ENCODE assay signal across 26 cellular contexts in the genomic region with DNA sequence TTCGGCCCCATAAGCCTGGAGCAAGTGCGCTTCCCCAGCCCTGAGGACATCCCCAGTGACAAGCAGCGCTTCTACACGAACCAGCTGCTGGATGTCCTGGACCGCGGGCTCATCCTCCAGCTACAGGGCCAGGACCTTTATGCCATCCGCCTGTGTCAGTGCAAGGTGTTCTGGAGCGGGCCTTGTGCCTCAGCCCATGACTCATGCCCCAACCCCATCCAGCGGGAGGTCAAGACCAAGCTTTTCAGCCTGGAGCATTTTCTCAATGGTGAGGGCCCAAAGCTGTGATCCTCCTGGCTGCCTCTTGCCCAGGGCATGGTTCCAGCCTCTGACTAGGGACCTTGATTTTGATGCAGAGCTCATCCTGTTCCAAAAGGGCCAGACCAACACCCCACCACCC. TPM values are rescaled to one million over a fixed set of nuclear protein-coding genes. Genes with fewer than 3 reads are reported as not detected.
DNase-seq lines count a peak whose midpoint lies in the region; ATAC-seq, FAIRE-seq and TF ChIP-seq lines count a peak whose summit lies in the region.
"Had no signal": no experiment of that assay in that cellular context is flagged by ENCODE, and none has a peak within 500 bp of the region (broad histone marks: within the 10 kb centered on the region; RNA-seq: fewer than 3 reads in every experiment).

No MANE protein-coding gene starts in this region.

- TF ChIP-seq CTCF in GM12878 (IDR thresholded peaks at IDR 0.05 in 2 of 3, conservative IDR thresholded peaks at IDR 0.05 in 1 of 3; ENCODE audit: control insufficient read depth in 2 of 3, extremely low read depth in 1 of 3, insufficient read depth in 1 of 3, low read depth in 3 of 3, low read length in 3 of 3), result no peak
- no peak for TF ChIP-seq CTCF in D721Med (IDR thresholded peaks at IDR 0.05; ENCODE audit: insufficient read depth, missing control alignments)

- no peak overlapping the region for H3K4ac ChIP-seq in trophoblast cell (ENCODE audit: low read depth, low read length)

- H3K9me3 ChIP-seq in MG63 (no peaks in the 10 kb centered on the region), GM12878 (replicated peaks; ENCODE audit: control insufficient read depth, insufficient read depth, low read length) (no peaks in the 10 kb centered on the region), trophoblast cell (ENCODE audit: insufficient read depth, low read depth, low read length) (no peaks in the 10 kb centered on the region)
- H3K9me3 ChIP-seq: psoas muscle, uterus had no signal

- H3K9me3 Mint-ChIP-seq in activated T-cell treated with anti-CD3 and anti-CD28 coated beads, Interleukin-2, amount 50 U/mL, for 72 hours, result no peaks in the 10 kb centered on the region
- no peaks in the 10 kb centered on the region for H3K9me3 Mint-ChIP-seq in activated T-cell treated with anti-CD3 and anti-CD28 coated beads, Interleukin-2, amount 50 U/mL, for 4 hours
- H3K9me3 Mint-ChIP-seq: activated CD8-positive, alpha-beta T cell treated with anti-CD3 and anti-CD28 coated beads for 36 hours; activated naive CD8-positive, alpha-beta T cell treated with anti-CD3 and anti-CD28 coated beads, Interleukin-2, amount 10 ng/mL, durations not matched to agents 7 days and 5 days; natural killer cell treated with Interleukin-12 subunit alpha and Interleukin-12 subunit beta and Interleukin-15 and Interleukin-18, amount 100 ng/mL, for 72 hours; T-helper 1 cell treated with Interleukin-12 subunit alpha and Interleukin-12 subunit beta and Interleukin-4 antibody, amounts not matched to agents 30 μg/mL and 1 μg/mL, for 36 hours had no signal

- no peak for TF ChIP-seq RAD21 in GM12878 (IDR thresholded peaks at IDR 0.05; ENCODE audit: insufficient read depth, low read depth, low read length)

- BruUV-seq in GM12878 (replicated peaks; lab: Mats Ljungman, UMichigan), result no TSS peak

- CTCF ChIA-PET in GM12878 (lab: Yijun Ruan, JAX), result interaction anchor here (0.8 to 2.1 kb wide), 10 partner anchors 8 to 143 kb away, joined by 3 to 9 read pairs (median 4); no protein-coding TSS in a partner anchor

- intact Hi-C loops in GM12878 (cut with micrococcal nuclease; ENCODE audit: unreplicated experiment), result no loop called here

- H3K9ac ChIP-seq in GM12878 (ENCODE audit: control insufficient read depth, insufficient read depth, low read length) (no peak overlapping the region), trophoblast cell (ENCODE audit: low read length) (no peak overlapping the region)

- H2AFZ ChIP-seq in GM12878 (ENCODE audit: control insufficient read depth, low read depth, low read length) (no peak overlapping the region), trophoblast cell (ENCODE audit: insufficient read depth, low read length, poor library complexity) (no peak overlapping the region)

- in situ Hi-C loops in GM12878 (cut with MboI), result no loop called here

- H4K91ac ChIP-seq in trophoblast cell (ENCODE audit: low read depth, low read length), result no peak overlapping the region

- no peak overlapping the region for H4K8ac ChIP-seq in trophoblast cell (ENCODE audit: low read depth, low read length)

- H3K27me3 Mint-ChIP-seq in activated T-cell treated with anti-CD3 and anti-CD28 coated beads, Interleukin-2, amount 50 U/mL, for 72 hours (ENCODE audit: low read depth), result no peaks in the 10 kb centered on the region
- H3K27me3 Mint-ChIP-seq in activated T-cell treated with anti-CD3 and anti-CD28 coated beads, Interleukin-2, amount 50 U/mL, for 4 hours (ENCODE audit: low read depth), result no peaks in the 10 kb centered on the region
- H3K27me3 Mint-ChIP-seq: activated naive CD8-positive, alpha-beta T cell treated with anti-CD3 and anti-CD28 coated beads, Interleukin-2, amount 10 ng/mL, durations not matched to agents 7 days and 5 days; natural killer cell treated with Interleukin-12 subunit alpha and Interleukin-12 subunit beta and Interleukin-15 and Interleukin-18, amount 100 ng/mL, for 72 hours had no signal

- H4K20me1 ChIP-seq in GM12878 (ENCODE audit: control insufficient read depth, insufficient read depth), result no peaks in the 10 kb centered on the region

- no peaks in the 10 kb centered on the region for H3K79me1 ChIP-seq in trophoblast cell (ENCODE audit: low read length)

- no peak for ATAC-seq in activated T-cell treated with anti-CD3 and anti-CD28 coated beads, Interleukin-2, amount 50 U/mL, for 72 hours (replicated peaks in 1 of 2)
- no peak for ATAC-seq in activated T-cell treated with anti-CD3 and anti-CD28 coated beads, Interleukin-2, amount 50 U/mL, for 4 hours
- no peak for ATAC-seq in GM12878
- ATAC-seq in HG02852 (IDR thresholded peaks at IDR 0.05; ENCODE audit: unreplicated experiment), result no peak
- ATAC-seq: activated CD8-positive, alpha-beta T cell treated with anti-CD3 and anti-CD28 coated beads for 36 hours had no signal

- H3K27ac ChIP-seq in GM12878 (ENCODE audit: control insufficient read depth, insufficient read depth) (no peak overlapping the region), trophoblast cell (ENCODE audit: low read depth, low read length) (no peak overlapping the region)
- H3K27ac ChIP-seq: brain microvascular endothelial cell, C4-2B, coronary artery, psoas muscle, uterus, WERI-Rb-1 had no signal

- peak overlapping the region; percentile 81 for H3K27ac Mint-ChIP-seq in activated T-cell treated with anti-CD3 and anti-CD28 coated beads, Interleukin-2, amount 50 U/mL, for 72 hours
- H3K27ac Mint-ChIP-seq: activated CD8-positive, alpha-beta T cell treated with anti-CD3 and anti-CD28 coated beads for 36 hours; activated naive CD8-positive, alpha-beta T cell treated with anti-CD3 and anti-CD28 coated beads, Interleukin-2, amount 10 ng/mL, durations not matched to agents 7 days and 5 days had no signal

- RAD21 ChIA-PET in GM12878 (lab: Charles Lee; ENCODE audit: unreplicated experiment), result interaction anchor here (0.9 to 2.6 kb wide), 5 partner anchors 8 to 33 kb away, joined by 3 to 9 read pairs (median 4); no protein-coding TSS in a partner anchor

- no peak overlapping the region for H3K4me3 Mint-ChIP-seq in activated T-cell treated with anti-CD3 and anti-CD28 coated beads, Interleukin-2, amount 50 U/mL, for 72 hours
- no peak overlapping the region for H3K4me3 Mint-ChIP-seq in activated T-cell treated with anti-CD3 and anti-CD28 coated beads, Interleukin-2, amount 50 U/mL, for 4 hours
- H3K4me3 Mint-ChIP-seq: activated CD8-positive, alpha-beta T cell treated with anti-CD3 and anti-CD28 coated beads for 36 hours; activated naive CD8-positive, alpha-beta T cell treated with anti-CD3 and anti-CD28 coated beads, Interleukin-2, amount 10 ng/mL, durations not matched to agents 7 days and 5 days; natural killer cell treated with Interleukin-12 subunit alpha and Interleukin-12 subunit beta and Interleukin-15 and Interleukin-18, amount 100 ng/mL, for 72 hours; T-helper 1 cell treated with Interleukin-12 subunit alpha and Interleukin-12 subunit beta and Interleukin-4 antibody, amounts not matched to agents 30 μg/mL and 1 μg/mL, for 36 hours had no signal

- peaks cover 0 to 5% of the 10 kb centered on the region in 2 donors for H3K36me3 Mint-ChIP-seq in activated T-cell treated with anti-CD3 and anti-CD28 coated beads, Interleukin-2, amount 50 U/mL, for 72 hours (ENCODE audit: insufficient read depth in 2 of 2)
- H3K36me3 Mint-ChIP-seq in activated T-cell treated with anti-CD3 and anti-CD28 coated beads, Interleukin-2, amount 50 U/mL, for 4 hours (ENCODE audit: insufficient read depth), result peaks cover 6% of the 10 kb centered on the region
- H3K36me3 Mint-ChIP-seq: activated naive CD8-positive, alpha-beta T cell treated with anti-CD3 and anti-CD28 coated beads, Interleukin-2, amount 10 ng/mL, durations not matched to agents 7 days and 5 days; natural killer cell treated with Interleukin-12 subunit alpha and Interleukin-12 subunit beta and Interleukin-15 and Interleukin-18, amount 100 ng/mL, for 72 hours had no signal

- TF ChIP-seq POLR2A in GM12878 (IDR thresholded peaks at IDR 0.05; ENCODE audit: low read depth, low read length), result no peak

- no peak overlapping the region for H2BK12ac ChIP-seq in trophoblast cell (ENCODE audit: low read length)

- no peak overlapping the region for H2BK120ac ChIP-seq in trophoblast cell (ENCODE audit: insufficient read depth, low read length, poor library complexity)

- H3K23ac ChIP-seq in trophoblast cell (ENCODE audit: low read length), result no peak overlapping the region

- POLR2A ChIA-PET in GM12878 (lab: Charles Lee), result no interaction called here

- H3K79me2 ChIP-seq in GM12878 (ENCODE audit: control insufficient read depth, insufficient read depth, low read length), result peaks cover 19% of the 10 kb centered on the region
- H3K79me2 ChIP-seq in trophoblast cell (ENCODE audit: control insufficient read depth, insufficient read depth, low read length, poor library complexity), result no peaks in the 10 kb centered on the region

- H3K36me3 ChIP-seq in MG63, result peaks cover 2% of the 10 kb centered on the region; the same call in 1 of the 2 replicates
- peaks cover 45 to 60% of the 10 kb centered on the region in 2 experiments for H3K36me3 ChIP-seq in GM12878 (ENCODE audit: control insufficient read depth in 2 of 2, insufficient read depth in 2 of 2, low read length in 1 of 2)
- peaks cover 0 to 3% of the 10 kb centered on the region in 2 experiments for H3K36me3 ChIP-seq in trophoblast cell (ENCODE audit: control insufficient read depth in 1 of 2, insufficient read depth in 2 of 2, low read length in 2 of 2)
- H3K36me3 ChIP-seq: uterus had no signal

- FAIRE-seq in GM12878 (lab: Jason Lieb, UNC) (no peak), D721Med (lab: Jason Lieb, UNC) (no peak)

- H3K27me3 ChIP-seq in MG63 (no peaks in the 10 kb centered on the region), GM12878 (replicated peaks in 1 of 2; ENCODE audit: control insufficient read depth in 2 of 2, insufficient read depth in 2 of 2, low read length in 1 of 2) (no peaks in the 10 kb centered on the region), trophoblast cell (ENCODE audit: insufficient read depth, low read length) (no peaks in the 10 kb centered on the region)
- H3K27me3 ChIP-seq: brain microvascular endothelial cell, uterus had no signal

- H3K14ac ChIP-seq in trophoblast cell (ENCODE audit: low read length), result no peak overlapping the region

- H3K4me2 ChIP-seq in GM12878 (ENCODE audit: control insufficient read depth, insufficient read depth) (no peak overlapping the region), trophoblast cell (ENCODE audit: low read length) (no peak overlapping the region)
- H3K4me2 ChIP-seq: smooth muscle cell had no signal

- no peak overlapping the region for H2BK5ac ChIP-seq in trophoblast cell (ENCODE audit: low read depth, low read length, poor library complexity)

- H3K4me1 ChIP-seq in GM12878 (ENCODE audit: control insufficient read depth, insufficient read depth, low read length) (peaks cover 4% of the 10 kb centered on the region; the same call in 1 of the 2 replicates), trophoblast cell (ENCODE audit: control insufficient read depth in 1 of 2, insufficient read depth in 2 of 2, low read length in 2 of 2) (peaks cover 0 to 3% of the 10 kb centered on the region in 2 experiments)
- H3K4me1 ChIP-seq: psoas muscle, uterus had no signal

- H3K4me3 ChIP-seq in MG63, result no peak overlapping the region
- H3K4me3 ChIP-seq in GM12878, result no peak overlapping the region
- no peak overlapping the region for H3K4me3 ChIP-seq in trophoblast cell (ENCODE audit: low read depth, low read length)
- H3K4me3 ChIP-seq: coronary artery, psoas muscle, smooth muscle cell, uterus had no signal

- SMC1A ChIA-PET in GM12878 (lab: Charles Lee; ENCODE audit: uncharacterized antibody, unreplicated experiment), result interaction anchor here (1.1 kb wide), 3 partner anchors 11 to 141 kb away, joined by 3 to 5 read pairs (median 3); no protein-coding TSS in a partner anchor

- no peak overlapping the region for H4K12ac ChIP-seq in trophoblast cell (ENCODE audit: low read depth, low read length)

- no peak for TF ChIP-seq EP300 in GM12878 (IDR thresholded peaks at IDR 0.05; ENCODE audit: borderline replicate concordance in 1 of 2, control insufficient read depth in 1 of 2, low read depth in 2 of 2, low read length in 2 of 2)

- WGBS in GM12878 (ENCODE audit: insufficient coverage, insufficient replicate concordance, low lambda C conversion rate, missing lambda C conversion rate), result 93% methylated on average over 9 of the region's 9 CpGs
- WGBS in trophoblast cell (ENCODE audit: extremely low coverage, insufficient coverage, insufficient read length), result no CpG with 5 or more reads among the region's 9 CpGs

- no peak overlapping the region for H3K18ac ChIP-seq in trophoblast cell (ENCODE audit: low read length)

- no peak for DNase-seq in activated T-cell treated with anti-CD3 and anti-CD28 coated beads, Interleukin-2, amount 50 U/mL, for 72 hours
- no peak for DNase-seq in activated T-cell treated with anti-CD3 and anti-CD28 coated beads, Interleukin-2, amount 50 U/mL, for 4 hours
- peak; percentile 90 for DNase-seq in MG63
- no peak for DNase-seq in GM12878 (ENCODE audit: low read depth, low spot score)
- DNase-seq in trophoblast cell, result peak; percentile 47 to 66
- no peak for DNase-seq in activated effector memory CD4-positive, alpha-beta T cell treated with Interleukin-2 at 50 U/mL for 16 hours
- DNase-seq in D721Med (ENCODE audit: insufficient read length, low spot score), result no peak
- DNase-seq: 8988T; activated naive CD8-positive, alpha-beta T cell treated with anti-CD3 and anti-CD28 coated beads, Interleukin-2, amount 10 ng/mL, durations not matched to agents 7 days and 5 days; activated T-cell treated with anti-CD3 and anti-CD28 coated beads, Interleukin-2, amount 50 U/mL, for 48 hours; brain microvascular endothelial cell; NCI-H1417; NCI-H2107; NCI-H524 treated with DMSO at 0.1 percent for 48 hours; psoas muscle; stimulated activated CD4-positive, alpha-beta T cell treated with anti-CD3 and anti-CD28 coated beads, Interleukin-4, amount 100 ng/mL, for 24 hours; uterus; WERI-Rb-1 had no signal

- H3K4me1 Mint-ChIP-seq in activated T-cell treated with anti-CD3 and anti-CD28 coated beads, Interleukin-2, amount 50 U/mL, for 72 hours (ENCODE audit: low read depth), result no peaks in the 10 kb centered on the region
- no peaks in the 10 kb centered on the region for H3K4me1 Mint-ChIP-seq in activated T-cell treated with anti-CD3 and anti-CD28 coated beads, Interleukin-2, amount 50 U/mL, for 4 hours (ENCODE audit: low read depth)

- no peak overlapping the region for H2AK5ac ChIP-seq in trophoblast cell (ENCODE audit: low read length)

RNA-seq across cellular contexts. Expression of a gene that starts 10.1 kb away (rescaled TPM):
- total RNA-seq in activated T-cell treated with anti-CD3 and anti-CD28 coated beads, Interleukin-2, amount 50 U/mL, for 72 hours, result 10 to 100 TPM; 23.1 to 30.3 TPM
- 10 to 100 TPM in 1 of 3 donors, 1 to 10 TPM in 2; 4.2 to 15.4 (median 8.4) TPM for total RNA-seq in activated T-cell treated with anti-CD3 and anti-CD28 coated beads, Interleukin-2, amount 50 U/mL, for 4 hours
- total RNA-seq in MG63 (2014; rRNA removed; shearing (Covaris generic); ENCODE audit: low replicate concordance), result 0.89 and 2.4 TPM in 2 replicates
- 65.7 and 75.1 TPM in 2 replicates for total RNA-seq in GM12878 (2013; cell fraction: nucleolus; rRNA removed)
- total RNA-seq in GM12878 (2014; rRNA removed), result 81.7 and 90.0 TPM in 2 replicates
- 33.9 and 36.5 TPM in 2 replicates for total RNA-seq in GM12878 (2014; rRNA removed; fragmentation: Illumina TruSeq; extraction: Trizol)
- 74.6 and 74.9 TPM in 2 replicates for total RNA-seq in GM12878 (2021)
- polyA plus RNA-seq in GM12878 (2011; ENCODE audit: low read depth), result 26.5 TPM
- polyA plus RNA-seq in GM12878 (2011; rRNA removed), result 31.5 and 55.1 TPM in 2 replicates
- 56.7 and 79.4 TPM in 2 replicates for polyA plus RNA-seq in GM12878 (2011; cell fraction: cytosol; rRNA removed)
- polyA plus RNA-seq in GM12878 (2011; cell fraction: nucleus; rRNA removed), result 213 and 230 TPM in 2 replicates
- polyA plus RNA-seq in GM12878 (2012), result 45.6 and 55.1 TPM in 2 replicates
- 23.2 and 39.7 TPM in 2 replicates for polyA plus RNA-seq in GM12878 (2014; fragmentation: Illumina TruSeq; extraction: Trizol)
- polyA plus RNA-seq in GM12878 (2014; fragmentation: Nextera tagmentation; extraction: Ambion mirVana), result 1 to 10 TPM; 5.4 to 8.9 TPM
- 68.3 and 71.5 TPM in 2 replicates for polyA plus RNA-seq in GM12878 (2014; rRNA removed)
- 10 to 100 TPM; 84.1 to 90.3 TPM for polyA plus RNA-seq in GM12878 (2016; fragmentation: Nextera tagmentation; extraction: Ambion mirVana)
- 49.2 and 83.0 TPM in 2 replicates for polyA minus RNA-seq in GM12878 (2011; rRNA and poly(A)+ RNA removed)
- 43.8 and 50.8 TPM in 2 replicates for polyA minus RNA-seq in GM12878 (2011; cell fraction: cytosol; rRNA and poly(A)+ RNA removed)
- 46.4 and 73.5 TPM in 2 replicates for polyA minus RNA-seq in GM12878 (2011; cell fraction: nucleus; rRNA and poly(A)+ RNA removed)
- 0.56 and 0.66 TPM in 2 replicates for polyA plus RNA-seq in trophoblast cell (2013)

RNA-seq across cellular contexts. Expression of a gene that starts 37.3 kb away (rescaled TPM):
- total RNA-seq in activated T-cell treated with anti-CD3 and anti-CD28 coated beads, Interleukin-2, amount 50 U/mL, for 72 hours, result under 1 TPM in 1 of 2 donors, not detected in 1; 0.21 TPM
- under 1 TPM; 0.10 to 0.40 (median 0.27) TPM for total RNA-seq in activated T-cell treated with anti-CD3 and anti-CD28 coated beads, Interleukin-2, amount 50 U/mL, for 4 hours
- not detected in 2 replicates for total RNA-seq in MG63 (2014; rRNA removed; shearing (Covaris generic); ENCODE audit: low replicate concordance)
- total RNA-seq in GM12878 (2013; cell fraction: nucleolus; rRNA removed), result 6.2 and 7.5 TPM in 2 replicates
- total RNA-seq in GM12878 (2014; rRNA removed), result 2.9 and 4.2 TPM in 2 replicates
- total RNA-seq in GM12878 (2014; rRNA removed; fragmentation: Illumina TruSeq; extraction: Trizol), result 1.1 and 1.4 TPM in 2 replicates
- total RNA-seq in GM12878 (2021), result 5.6 and 7.8 TPM in 2 replicates
- polyA plus RNA-seq in GM12878 (2011; ENCODE audit: low read depth), result 1.4 TPM
- 0.45 and 0.76 TPM in 2 replicates for polyA plus RNA-seq in GM12878 (2011; rRNA removed)
- 1.0 and 1.9 TPM in 2 replicates for polyA plus RNA-seq in GM12878 (2011; cell fraction: cytosol; rRNA removed)
- polyA plus RNA-seq in GM12878 (2011; cell fraction: nucleus; rRNA removed), result 17.7 and 21.9 TPM in 2 replicates
- polyA plus RNA-seq in GM12878 (2012), result 2.9 and 3.4 TPM in 2 replicates
- polyA plus RNA-seq in GM12878 (2014; fragmentation: Illumina TruSeq; extraction: Trizol), result 0.48 and 1.0 TPM in 2 replicates
- polyA plus RNA-seq in GM12878 (2014; fragmentation: Nextera tagmentation; extraction: Ambion mirVana), result under 1 TPM; 0.05 to 0.35 TPM
- polyA plus RNA-seq in GM12878 (2014; rRNA removed), result 6.0 and 7.6 TPM in 2 replicates
- polyA plus RNA-seq in GM12878 (2016; fragmentation: Nextera tagmentation; extraction: Ambion mirVana), result 1 to 10 TPM; 4.0 to 4.3 TPM
- 1.1 and 2.2 TPM in 2 replicates for polyA minus RNA-seq in GM12878 (2011; rRNA and poly(A)+ RNA removed)
- 0.21 and 1.5 TPM in 2 replicates for polyA minus RNA-seq in GM12878 (2011; cell fraction: cytosol; rRNA and poly(A)+ RNA removed)
- polyA minus RNA-seq in GM12878 (2011; cell fraction: nucleus; rRNA and poly(A)+ RNA removed), result 3.5 and 6.1 TPM in 2 replicates
- 0.41 and 0.42 TPM in 2 replicates for polyA plus RNA-seq in trophoblast cell (2013)
- total RNA-seq: activated CD8-positive, alpha-beta T cell treated with anti-CD3 and anti-CD28 coated beads for 36 hours; fibroblast of villous mesenchyme had no signal

Comparison
In these comparisons a context has a peak if more than half of its experiments do, and no peak if none do; other contexts are left out.
1. DNase-seq: peak in MG63 (single experiment) and trophoblast cell (2 of 2); none in activated T-cell treated with anti-CD3 and anti-CD28 coated beads, Interleukin-2, amount 50 U/mL, for 72 hours (0 of 2), activated T-cell treated with anti-CD3 and anti-CD28 coated beads, Interleukin-2, amount 50 U/mL, for 4 hours (single experiment), GM12878 (single experiment), activated effector memory CD4-positive, alpha-beta T cell treated with Interleukin-2 at 50 U/mL for 16 hours (single experiment) and D721Med (single experiment).